9 cellular contexts compared by ENCODE assay signal in genomic region chr15:71532994-71533393, GRCh38.
DNase-seq lines count a peak whose midpoint lies in the region; ATAC-seq, FAIRE-seq and TF ChIP-seq lines count a peak whose summit lies in the region.
"Had no signal": no experiment of that assay in that cellular context is flagged by ENCODE, and none has a peak within 500 bp of the region (broad histone marks: within the 10 kb centered on the region; RNA-seq: fewer than 3 reads in every experiment).

No MANE protein-coding gene starts in this region.

- H3K9me3 ChIP-seq in DND-41 (ENCODE audit: insufficient read depth, low read length, severe bottlenecking) = no peaks in the 10 kb centered on the region

- DNase-seq in DND-41 (no peak), HTR-8/SVneo (ENCODE audit: insufficient read length, low spot score) (peak; percentile 54), SW480 (ENCODE audit: low spot score) (peak; percentile 6), iris pigment epithelial cell (ENCODE audit: low read depth) (peak; percentile 56), NCI-H1092 (lab: John Stamatoyannopoulos, UW) (no peak)
- DNase-seq: naive B cell had no signal

- H3K4me1 ChIP-seq in DND-41 (ENCODE audit: insufficient read depth, low read length) = no peaks in the 10 kb centered on the region

- no peak overlapping the region for H2AFZ ChIP-seq in DND-41 (ENCODE audit: low read depth, low read length)

- TF ChIP-seq CTCF in DND-41 (IDR thresholded peaks at IDR 0.05; ENCODE audit: borderline replicate concordance, extremely low read depth, low read length, poor library complexity, severe bottlenecking) = peak; percentile 58

- no peak overlapping the region for H3K4me3 ChIP-seq in DND-41 (ENCODE audit: low read depth in 1 of 2, low read length in 2 of 2)

- peak; percentile 69 for FAIRE-seq in HTR-8/SVneo (lab: Jason Lieb, UNC)

- H3K27ac ChIP-seq in DND-41 (ENCODE audit: low read length) = no peak overlapping the region

- ATAC-seq in DND-41 (ENCODE audit: insufficient read depth, low read depth) (no peak), GM21423 (IDR thresholded peaks at IDR 0.05; ENCODE audit: unreplicated experiment) (no peak), GM18517 (IDR thresholded peaks at IDR 0.05; ENCODE audit: unreplicated experiment) (no peak), GM19324 (IDR thresholded peaks at IDR 0.05; ENCODE audit: low FRiP score, unreplicated experiment) (no peak)

- no peaks in the 10 kb centered on the region for H3K79me2 ChIP-seq in DND-41 (ENCODE audit: insufficient read depth, low read length)

- no peak overlapping the region for H3K4me2 ChIP-seq in DND-41 (ENCODE audit: insufficient read depth, low read length)

- peaks cover 9% of the 10 kb centered on the region for H3K27me3 ChIP-seq in DND-41 (ENCODE audit: insufficient read depth, low read length, poor library complexity)

- H3K9ac ChIP-seq in DND-41 (ENCODE audit: low read depth, low read length) = no peak overlapping the region

- H4K20me1 ChIP-seq in DND-41 (ENCODE audit: insufficient read depth, low read length) = no peaks in the 10 kb centered on the region

- no peaks in the 10 kb centered on the region for H3K36me3 ChIP-seq in DND-41 (ENCODE audit: insufficient read depth, low read length)

Comparison
In these comparisons a context has a peak if more than half of its experiments do, and no peak if none do; other contexts are left out.
1. DNase-seq: peak in HTR-8/SVneo (single experiment), SW480 (single experiment) and iris pigment epithelial cell (single experiment); none in DND-41 (single experiment) and NCI-H1092 (single experiment).